1 cellular context compared by ENCODE assay signal in the genomic region with DNA sequence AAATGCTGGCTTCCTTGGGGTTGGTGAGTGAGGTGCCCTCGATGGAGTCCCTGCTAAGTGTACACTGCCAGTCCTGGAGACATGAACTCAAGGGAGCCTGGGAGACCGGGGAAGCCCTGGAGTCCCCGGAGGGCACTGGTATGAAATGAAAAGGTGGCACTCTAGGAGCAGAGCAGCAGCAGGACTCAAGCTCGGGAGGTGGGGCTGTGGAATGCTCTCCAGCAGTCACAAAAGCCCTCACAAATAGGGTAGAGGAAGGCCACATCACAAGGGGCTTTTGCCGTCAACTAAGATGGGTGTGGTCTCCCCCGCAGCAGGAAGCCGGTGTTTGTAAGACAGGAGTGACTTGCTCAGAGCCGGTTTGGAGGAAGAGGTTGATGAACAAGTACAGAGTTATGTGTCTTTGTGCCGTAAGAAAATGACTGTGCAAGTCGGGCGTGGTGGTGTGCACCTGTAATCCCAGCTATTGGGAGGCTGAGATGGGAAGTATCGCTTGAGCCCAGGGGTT.
TF ChIP-seq lines count a peak whose summit lies in the region.

No MANE protein-coding gene starts in this region.

TF ChIP-seq in HepG2, 621 proteins besides CTCF, POLR2A, EP300 and RAD21:
- no peak for TF ChIP-seq RFX3 (CRISPR knock-in tag; IDR thresholded peaks at IDR 0.05)
- TF ChIP-seq, protein P1, sequence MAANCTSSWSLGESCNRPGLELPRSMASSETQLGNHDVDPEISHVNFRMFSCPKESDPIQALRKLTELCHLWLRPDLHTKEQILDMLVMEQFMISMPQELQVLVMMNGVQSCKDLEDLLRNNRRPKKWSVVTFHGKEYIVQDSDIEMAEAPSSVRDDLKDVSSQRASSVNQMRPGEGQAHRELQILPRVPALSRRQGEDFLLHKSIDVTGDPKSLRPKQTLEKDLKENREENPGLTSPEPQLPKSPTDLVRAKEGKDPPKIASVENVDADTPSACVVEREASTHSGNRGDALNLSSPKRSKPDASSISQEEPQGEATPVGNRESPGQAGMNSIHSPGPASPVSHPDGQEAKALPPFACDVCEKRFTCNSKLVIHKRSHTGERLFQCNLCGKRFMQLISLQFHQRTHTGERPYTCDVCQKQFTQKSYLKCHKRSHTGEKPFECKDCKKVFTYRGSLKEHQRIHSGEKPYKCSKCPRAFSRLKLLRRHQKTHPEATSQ (CRISPR knock-in tag; IDR thresholded peaks at IDR 0.05; ENCODE audit: borderline replicate concordance): no peak
- no peak for TF ChIP-seq KDM5B (CRISPR knock-in tag; IDR thresholded peaks at IDR 0.05; ENCODE audit: borderline replicate concordance)
- TF ChIP-seq, protein P2, sequence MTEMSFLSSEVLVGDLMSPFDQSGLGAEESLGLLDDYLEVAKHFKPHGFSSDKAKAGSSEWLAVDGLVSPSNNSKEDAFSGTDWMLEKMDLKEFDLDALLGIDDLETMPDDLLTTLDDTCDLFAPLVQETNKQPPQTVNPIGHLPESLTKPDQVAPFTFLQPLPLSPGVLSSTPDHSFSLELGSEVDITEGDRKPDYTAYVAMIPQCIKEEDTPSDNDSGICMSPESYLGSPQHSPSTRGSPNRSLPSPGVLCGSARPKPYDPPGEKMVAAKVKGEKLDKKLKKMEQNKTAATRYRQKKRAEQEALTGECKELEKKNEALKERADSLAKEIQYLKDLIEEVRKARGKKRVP (CRISPR knock-in tag; IDR thresholded peaks at IDR 0.05): no peak
- TF ChIP-seq, protein P3, sequence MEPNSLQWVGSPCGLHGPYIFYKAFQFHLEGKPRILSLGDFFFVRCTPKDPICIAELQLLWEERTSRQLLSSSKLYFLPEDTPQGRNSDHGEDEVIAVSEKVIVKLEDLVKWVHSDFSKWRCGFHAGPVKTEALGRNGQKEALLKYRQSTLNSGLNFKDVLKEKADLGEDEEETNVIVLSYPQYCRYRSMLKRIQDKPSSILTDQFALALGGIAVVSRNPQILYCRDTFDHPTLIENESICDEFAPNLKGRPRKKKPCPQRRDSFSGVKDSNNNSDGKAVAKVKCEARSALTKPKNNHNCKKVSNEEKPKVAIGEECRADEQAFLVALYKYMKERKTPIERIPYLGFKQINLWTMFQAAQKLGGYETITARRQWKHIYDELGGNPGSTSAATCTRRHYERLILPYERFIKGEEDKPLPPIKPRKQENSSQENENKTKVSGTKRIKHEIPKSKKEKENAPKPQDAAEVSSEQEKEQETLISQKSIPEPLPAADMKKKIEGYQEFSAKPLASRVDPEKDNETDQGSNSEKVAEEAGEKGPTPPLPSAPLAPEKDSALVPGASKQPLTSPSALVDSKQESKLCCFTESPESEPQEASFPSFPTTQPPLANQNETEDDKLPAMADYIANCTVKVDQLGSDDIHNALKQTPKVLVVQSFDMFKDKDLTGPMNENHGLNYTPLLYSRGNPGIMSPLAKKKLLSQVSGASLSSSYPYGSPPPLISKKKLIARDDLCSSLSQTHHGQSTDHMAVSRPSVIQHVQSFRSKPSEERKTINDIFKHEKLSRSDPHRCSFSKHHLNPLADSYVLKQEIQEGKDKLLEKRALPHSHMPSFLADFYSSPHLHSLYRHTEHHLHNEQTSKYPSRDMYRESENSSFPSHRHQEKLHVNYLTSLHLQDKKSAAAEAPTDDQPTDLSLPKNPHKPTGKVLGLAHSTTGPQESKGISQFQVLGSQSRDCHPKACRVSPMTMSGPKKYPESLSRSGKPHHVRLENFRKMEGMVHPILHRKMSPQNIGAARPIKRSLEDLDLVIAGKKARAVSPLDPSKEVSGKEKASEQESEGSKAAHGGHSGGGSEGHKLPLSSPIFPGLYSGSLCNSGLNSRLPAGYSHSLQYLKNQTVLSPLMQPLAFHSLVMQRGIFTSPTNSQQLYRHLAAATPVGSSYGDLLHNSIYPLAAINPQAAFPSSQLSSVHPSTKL (CRISPR knock-in tag; IDR thresholded peaks at IDR 0.05): no peak
- TF ChIP-seq, protein P4, sequence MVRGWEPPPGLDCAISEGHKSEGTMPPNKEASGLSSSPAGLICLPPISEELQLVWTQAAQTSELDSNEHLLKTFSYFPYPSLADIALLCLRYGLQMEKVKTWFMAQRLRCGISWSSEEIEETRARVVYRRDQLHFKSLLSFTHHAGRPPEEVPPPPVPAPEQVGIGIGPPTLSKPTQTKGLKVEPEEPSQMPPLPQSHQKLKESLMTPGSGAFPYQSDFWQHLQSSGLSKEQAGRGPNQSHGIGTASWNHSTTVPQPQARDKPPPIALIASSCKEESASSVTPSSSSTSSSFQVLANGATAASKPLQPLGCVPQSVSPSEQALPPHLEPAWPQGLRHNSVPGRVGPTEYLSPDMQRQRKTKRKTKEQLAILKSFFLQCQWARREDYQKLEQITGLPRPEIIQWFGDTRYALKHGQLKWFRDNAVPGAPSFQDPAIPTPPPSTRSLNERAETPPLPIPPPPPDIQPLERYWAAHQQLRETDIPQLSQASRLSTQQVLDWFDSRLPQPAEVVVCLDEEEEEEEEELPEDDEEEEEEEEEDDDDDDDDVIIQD (CRISPR knock-in tag; IDR thresholded peaks at IDR 0.05; ENCODE audit: low read depth): no peak
- TF ChIP-seq, protein P5, sequence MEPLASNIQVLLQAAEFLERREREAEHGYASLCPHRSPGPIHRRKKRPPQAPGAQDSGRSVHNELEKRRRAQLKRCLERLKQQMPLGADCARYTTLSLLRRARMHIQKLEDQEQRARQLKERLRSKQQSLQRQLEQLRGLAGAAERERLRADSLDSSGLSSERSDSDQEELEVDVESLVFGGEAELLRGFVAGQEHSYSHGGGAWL (CRISPR knock-in tag; IDR thresholded peaks at IDR 0.05): no peak
- no peak for TF ChIP-seq ZNF44 (CRISPR knock-in tag; IDR thresholded peaks at IDR 0.05)
- no peak for TF ChIP-seq ZNF10 (CRISPR knock-in tag; IDR thresholded peaks at IDR 0.05; ENCODE audit: borderline replicate concordance, low read depth)
- TF ChIP-seq SP1 (IDR thresholded peaks at IDR 0.05): no peak
- TF ChIP-seq SP1 (CRISPR knock-in tag; IDR thresholded peaks at IDR 0.05): no peak
- TF ChIP-seq ZNF776 (CRISPR knock-in tag; IDR thresholded peaks at IDR 0.05): no peak
- no peak for TF ChIP-seq ZIK1 (CRISPR knock-in tag; IDR thresholded peaks at IDR 0.05; ENCODE audit: borderline replicate concordance, low read depth)
- no peak for TF ChIP-seq MIER3 (CRISPR knock-in tag; IDR thresholded peaks at IDR 0.05; ENCODE audit: borderline replicate concordance)
- TF ChIP-seq, protein P6, sequence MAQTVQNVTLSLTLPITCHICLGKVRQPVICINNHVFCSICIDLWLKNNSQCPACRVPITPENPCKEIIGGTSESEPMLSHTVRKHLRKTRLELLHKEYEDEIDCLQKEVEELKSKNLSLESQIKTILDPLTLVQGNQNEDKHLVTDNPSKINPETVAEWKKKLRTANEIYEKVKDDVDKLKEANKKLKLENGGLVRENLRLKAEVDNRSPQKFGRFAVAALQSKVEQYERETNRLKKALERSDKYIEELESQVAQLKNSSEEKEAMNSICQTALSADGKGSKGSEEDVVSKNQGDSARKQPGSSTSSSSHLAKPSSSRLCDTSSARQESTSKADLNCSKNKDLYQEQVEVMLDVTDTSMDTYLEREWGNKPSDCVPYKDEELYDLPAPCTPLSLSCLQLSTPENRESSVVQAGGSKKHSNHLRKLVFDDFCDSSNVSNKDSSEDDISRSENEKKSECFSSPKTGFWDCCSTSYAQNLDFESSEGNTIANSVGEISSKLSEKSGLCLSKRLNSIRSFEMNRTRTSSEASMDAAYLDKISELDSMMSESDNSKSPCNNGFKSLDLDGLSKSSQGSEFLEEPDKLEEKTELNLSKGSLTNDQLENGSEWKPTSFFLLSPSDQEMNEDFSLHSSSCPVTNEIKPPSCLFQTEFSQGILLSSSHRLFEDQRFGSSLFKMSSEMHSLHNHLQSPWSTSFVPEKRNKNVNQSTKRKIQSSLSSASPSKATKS (CRISPR knock-in tag; IDR thresholded peaks at IDR 0.05): no peak
- TF ChIP-seq ZNF567 (CRISPR knock-in tag; IDR thresholded peaks at IDR 0.05; ENCODE audit: borderline replicate concordance): no peak
TF ChIP-seq in HepG2: peak in this region for 0.
